Comparison of ENCODE assay signal across 22 cellular contexts in genomic region chr7:16491148-16491547, GRCh38. TPM values are rescaled to one million over a fixed set of nuclear protein-coding genes. Genes with fewer than 3 reads are reported as not detected.
A peak's percentile ranks its signal among the peaks of the same experiment; 100 is the strongest.
DNase-seq lines count a peak whose midpoint lies in the region; ATAC-seq, FAIRE-seq and TF ChIP-seq lines count a peak whose summit lies in the region.
"Had no signal": no experiment of that assay in that cellular context is flagged by ENCODE, and none has a peak within 500 bp of the region (broad histone marks: within the 10 kb centered on the region; RNA-seq: fewer than 3 reads in every experiment).

No MANE protein-coding gene starts in this region.

- no peaks in the 10 kb centered on the region for H3K9me3 ChIP-seq in mesodermal cell (ENCODE audit: control insufficient read depth, low read length)
- H3K9me3 ChIP-seq: BLaER1 treated with 17β-estradiol and CSF1 and Interleukin-3, amounts not matched to agents 10 nM and 100 nM had no signal

- DNase-seq in RPMI7951 (ENCODE audit: low read depth) (peak; percentile 67), NCI-H2227 treated with DMSO at 0.1 percent for 48 hours (lab: John Stamatoyannopoulos, UW) (no peak), UCSD-AML1 (lab: John Stamatoyannopoulos, UW; ENCODE audit: unreplicated experiment) (no peak), NCI-H2196 treated with DMSO at 0.1 percent for 48 hours (lab: John Stamatoyannopoulos, UW; ENCODE audit: unreplicated experiment) (no peak)
- DNase-seq: CD8-positive, alpha-beta memory T cell; DND-41; GF-D8; GM23248; Karpas-422; NCI-H1105; NCI-H187 treated with DMSO at 0.1 percent for 48 hours; NCI-H2171; NCI-H510A; NCI-H82 had no signal

- H3K27ac ChIP-seq in 22Rv1 (peak overlapping the region; percentile 12; the same call in 1 of the 2 replicates), mesodermal cell (ENCODE audit: low read depth, low read length, severe bottlenecking) (peak overlapping the region; percentile 1)
- H3K27ac ChIP-seq: BLaER1 treated with 17β-estradiol and CSF1 and Interleukin-3, amounts not matched to agents 10 nM and 100 nM; GM23248 had no signal

- TF ChIP-seq CTCF in 22Rv1 (IDR thresholded peaks at IDR 0.05): no peak

- peak; percentile 51 for FAIRE-seq in colon (lab: Jason Lieb, UNC)
- FAIRE-seq: GM12891, GM18507 had no signal

- no peak for ATAC-seq in HG03280 (IDR thresholded peaks at IDR 0.05; ENCODE audit: unreplicated experiment)
- ATAC-seq: SK-N-SH treated with all-trans-retinoic acid at 6 μM for 48 hours had no signal

- peaks cover 20% of the 10 kb centered on the region for H3K4me1 ChIP-seq in mesodermal cell (ENCODE audit: control insufficient read depth, insufficient read depth, low read length, poor library complexity, severe bottlenecking)
- H3K4me1 ChIP-seq: BLaER1 treated with 17β-estradiol and CSF1 and Interleukin-3, amounts not matched to agents 10 nM and 100 nM had no signal

- no peak overlapping the region for H3K4me3 ChIP-seq in mesodermal cell (ENCODE audit: extremely low read depth, insufficient read depth, low read length, poor library complexity, severe bottlenecking)
- H3K4me3 ChIP-seq: BLaER1 treated with 17β-estradiol and CSF1 and Interleukin-3, amounts not matched to agents 10 nM and 100 nM; GM23248 had no signal

- H3K36me3 ChIP-seq in mesodermal cell (ENCODE audit: control insufficient read depth, insufficient read depth, low read length): no peaks in the 10 kb centered on the region
- H3K36me3 ChIP-seq: BLaER1 treated with 17β-estradiol and CSF1 and Interleukin-3, amounts not matched to agents 10 nM and 100 nM had no signal

- WGBS in mesodermal cell (ENCODE audit: insufficient coverage in 2 of 2), 2 experiments: no CpG with 5 or more reads among the region's 2 CpGs

RNA-seq across cellular contexts. Expression of gene SOSTDC1, which starts 25.6 kb away (rescaled TPM):
- 0.10 and 0.12 TPM in 2 replicates for total RNA-seq in RPMI7951 (2014; rRNA removed; shearing (Covaris generic))
- 0.33 TPM for polyA plus RNA-seq in mesodermal cell (2013, experiment 1 of 2)
- 0.35 TPM for polyA plus RNA-seq in mesodermal cell (2013, experiment 2 of 2)
- total RNA-seq: CD8-positive, alpha-beta memory T cell; GM23248 had no signal
- polyA plus RNA-seq: CD8-positive, alpha-beta memory T cell; GM23248 had no signal

RNA-seq across cellular contexts. Expression of gene LRRC72, which starts 35.5 kb away (rescaled TPM):
- not detected in 2 replicates for total RNA-seq in RPMI7951 (2014; rRNA removed; shearing (Covaris generic))
- not detected for polyA plus RNA-seq in mesodermal cell (2013, experiment 1 of 2)
- polyA plus RNA-seq in mesodermal cell (2013, experiment 2 of 2): not detected
- total RNA-seq: CD8-positive, alpha-beta memory T cell; GM23248 had no signal
- polyA plus RNA-seq: CD8-positive, alpha-beta memory T cell; GM23248 had no signal
